ENCODE assay signal across 1 cellular context in genomic region chr17:43384476-43384862, GRCh38.
TF ChIP-seq lines count a peak whose summit lies in the region.

No MANE protein-coding gene starts in this region.

TF ChIP-seq in HepG2, 621 proteins besides CTCF, POLR2A, EP300 and RAD21 (continued from another document and continues in another):
- TF ChIP-seq GPBP1L1 (CRISPR knock-in tag; IDR thresholded peaks at IDR 0.05): no peak
- no peak; the same call in 1 of the 2 replicates for TF ChIP-seq ZNF460 (CRISPR knock-in tag; IDR thresholded peaks at IDR 0.05; ENCODE audit: borderline replicate concordance)
- TF ChIP-seq ZSCAN30 (CRISPR knock-in tag; IDR thresholded peaks at IDR 0.05): no peak
- peak; percentile 21 to 83; a peak in 2 of 4 replicates for TF ChIP-seq HMGXB4 (CRISPR knock-in tag; IDR thresholded peaks at IDR 0.05; ENCODE audit: borderline replicate concordance in 1 of 2, low read depth in 1 of 2)
- no peak for TF ChIP-seq CBX2 (IDR thresholded peaks at IDR 0.05; ENCODE audit: low read depth, low read length)
- no peak for TF ChIP-seq CBX2 (CRISPR knock-in tag; IDR thresholded peaks at IDR 0.05; ENCODE audit: low read depth)
- 0 out of 2 replicates have a peak, but pooled peaks have one; percentile 70 for TF ChIP-seq ZNF546 (CRISPR knock-in tag; conservative IDR thresholded peaks at IDR 0.05)
- TF ChIP-seq HOMEZ (CRISPR knock-in tag; IDR thresholded peaks at IDR 0.05; ENCODE audit: low read depth): peak; percentile 89; the same call in 1 of the 2 replicates
- TF ChIP-seq RCOR2 (CRISPR knock-in tag; IDR thresholded peaks at IDR 0.05): peak; percentile 93
- peak; percentile 86 for TF ChIP-seq MEF2D (CRISPR knock-in tag; IDR thresholded peaks at IDR 0.05)
- TF ChIP-seq MED8 (CRISPR knock-in tag; IDR thresholded peaks at IDR 0.05; ENCODE audit: insufficient replicate concordance): no peak
- no peak for TF ChIP-seq PRDM15 (CRISPR knock-in tag; IDR thresholded peaks at IDR 0.05)
- TF ChIP-seq HBP1 (CRISPR knock-in tag; IDR thresholded peaks at IDR 0.05; ENCODE audit: low read depth): peak; percentile 60; the same call in 1 of the 2 replicates
- no peak for TF ChIP-seq ZNF850 (CRISPR knock-in tag; conservative IDR thresholded peaks at IDR 0.05)
- no peak for TF ChIP-seq NFRKB (IDR thresholded peaks at IDR 0.05)
- TF ChIP-seq ZNF687 (CRISPR knock-in tag; IDR thresholded peaks at IDR 0.05): peak; percentile 92
- no peak for TF ChIP-seq LBX2 (CRISPR knock-in tag; IDR thresholded peaks at IDR 0.05; ENCODE audit: borderline replicate concordance)
- TF ChIP-seq IKZF4 (CRISPR knock-in tag; IDR thresholded peaks at IDR 0.05; ENCODE audit: borderline replicate concordance, low read depth, not compliant biosample characterization): no peak
- no peak for TF ChIP-seq ETS1 (CRISPR knock-in tag; IDR thresholded peaks at IDR 0.05)
- TF ChIP-seq BCLAF1 (IDR thresholded peaks at IDR 0.05): no peak
- TF ChIP-seq KLF15 (CRISPR knock-in tag; IDR thresholded peaks at IDR 0.05; ENCODE audit: borderline replicate concordance): no peak
- TF ChIP-seq ZNF564 (CRISPR knock-in tag; IDR thresholded peaks at IDR 0.05): 0 out of 2 replicates have a peak, but pooled peaks have one; percentile 17
- no peak for TF ChIP-seq PBX2 (CRISPR knock-in tag; IDR thresholded peaks at IDR 0.05)
- 0 out of 2 replicates have a peak, but pooled peaks have one; percentile 44 for TF ChIP-seq ZNF704 (CRISPR knock-in tag; IDR thresholded peaks at IDR 0.05; ENCODE audit: borderline replicate concordance)
- TF ChIP-seq ZNF7 (CRISPR knock-in tag; IDR thresholded peaks at IDR 0.05): peak; percentile 37; the same call in 1 of the 2 replicates
- TF ChIP-seq ZNF720 (CRISPR knock-in tag; IDR thresholded peaks at IDR 0.05): no peak; the same call in 1 of the 2 replicates
- TF ChIP-seq RFX3 (CRISPR knock-in tag; IDR thresholded peaks at IDR 0.05): no peak; the same call in 1 of the 2 replicates
- peak; percentile 34 for TF ChIP-seq SKI (IDR thresholded peaks at IDR 0.05; ENCODE audit: partially characterized antibody)
- peak; percentile 83; the same call in 1 of the 2 replicates for TF ChIP-seq TFDP1 (CRISPR knock-in tag; IDR thresholded peaks at IDR 0.05; ENCODE audit: borderline replicate concordance)
- TF ChIP-seq TCF7L2 (IDR thresholded peaks at IDR 0.05; ENCODE audit: low read depth, low read length): no peak
- TF ChIP-seq ZNF230 (CRISPR knock-in tag; IDR thresholded peaks at IDR 0.05): 0 out of 2 replicates have a peak, but pooled peaks have one; percentile 30
- no peak for TF ChIP-seq SRF (IDR thresholded peaks at IDR 0.05; ENCODE audit: low read depth, low read length)
